Comparison of ENCODE assay signal across 9 cellular contexts in genomic region chr16:2884041-2884451, GRCh38. TPM values are rescaled to one million over a fixed set of nuclear protein-coding genes. Genes with fewer than 3 reads are reported as not detected.
DNase-seq lines count a peak whose midpoint lies in the region; ATAC-seq and TF ChIP-seq lines count a peak whose summit lies in the region.
"Had no signal": no experiment of that assay in that cellular context is flagged by ENCODE, and none has a peak within 500 bp of the region (broad histone marks: within the 10 kb centered on the region; RNA-seq: fewer than 3 reads in every experiment).

No MANE protein-coding gene starts in this region.

- POLR2A ChIA-PET in A673 (lab: Charles Lee; ENCODE audit: low non-redundant PET), result no interaction called here

- DNase-seq in A673 (ENCODE audit: low spot score), result no peak
- no peak for DNase-seq in brain microvascular endothelial cell
- no peak for DNase-seq in amygdala (lab: John Stamatoyannopoulos, UW)
- DNase-seq in LoVo (ENCODE audit: low spot score), result no peak
- no peak for DNase-seq in NCI-H345 treated with DMSO at 0.1 percent for 48 hours (lab: John Stamatoyannopoulos, UW; ENCODE audit: unreplicated experiment)
- DNase-seq: T-helper 9 cell had no signal

- H3K27ac ChIP-seq in A673 (ENCODE audit: low read depth, low read length, poor library complexity, severe bottlenecking) (peak overlapping the region; percentile 91), HUES6 (ENCODE audit: low read depth, low read length) (no peak overlapping the region), brain microvascular endothelial cell (peak overlapping the region; percentile 89), muscle layer of duodenum (ENCODE audit: low read length) (no peak overlapping the region)

- TF ChIP-seq CTCF in A673 (conservative IDR thresholded peaks at IDR 0.05; ENCODE audit: low read depth, low read length), result no peak
- TF ChIP-seq CTCF in brain microvascular endothelial cell (IDR thresholded peaks at IDR 0.05; ENCODE audit: low read depth, low read length, missing control alignments), result no peak

- BruUV-seq in A673 (replicated peaks; lab: Mats Ljungman, UMichigan), result TSS peak; percentile 29

- H3K9ac ChIP-seq in HUES6 (ENCODE audit: low read length), result no peak overlapping the region

- H3K36me3 ChIP-seq in A673 (ENCODE audit: insufficient read depth, low read length, poor library complexity, severe bottlenecking) (no peaks in the 10 kb centered on the region), HUES6 (ENCODE audit: control insufficient read depth, insufficient read depth, low read length) (no peaks in the 10 kb centered on the region), brain microvascular endothelial cell (replicated peaks) (no peaks in the 10 kb centered on the region), muscle layer of duodenum (ENCODE audit: control insufficient read depth in 1 of 2, insufficient read depth in 2 of 2, low read length in 2 of 2) (no peaks in the 10 kb centered on the region)

- H3K4me1 ChIP-seq in A673 (ENCODE audit: insufficient read depth, low read length, poor library complexity, severe bottlenecking), result peaks cover 6% of the 10 kb centered on the region
- H3K4me1 ChIP-seq in HUES6 (ENCODE audit: control insufficient read depth, insufficient read depth, low read length), result peaks cover 4% of the 10 kb centered on the region; the same call in 1 of the 2 replicates
- H3K4me1 ChIP-seq in muscle layer of duodenum (ENCODE audit: control insufficient read depth in 1 of 2, insufficient read depth in 2 of 2, low read length in 2 of 2), result peaks cover 4 to 5% of the 10 kb centered on the region in 2 donors

- H3K4me3 ChIP-seq in A673 (ENCODE audit: low read depth, low read length, poor library complexity, severe bottlenecking) (peak overlapping the region; percentile 77), HUES6 (ENCODE audit: low read depth, low read length) (peak overlapping the region; percentile 96), brain microvascular endothelial cell (ENCODE audit: low read depth, low read length) (peak overlapping the region; percentile 84), muscle layer of duodenum (ENCODE audit: low read depth in 1 of 2, low read length in 2 of 2) (peak overlapping the region; percentile 53 to 74)

- H3K9me3 ChIP-seq in A673 (ENCODE audit: low read depth, low read length, poor library complexity, severe bottlenecking) (no peaks in the 10 kb centered on the region), HUES6 (ENCODE audit: control insufficient read depth, insufficient read depth, low read depth, low read length) (no peaks in the 10 kb centered on the region), muscle layer of duodenum (ENCODE audit: control insufficient read depth in 1 of 2, low read length in 2 of 2) (no peaks in the 10 kb centered on the region)

- H3K27me3 ChIP-seq in A673 (replicated peaks; ENCODE audit: insufficient read depth, low read depth, low read length, poor library complexity) (no peaks in the 10 kb centered on the region), HUES6 (ENCODE audit: control insufficient read depth, insufficient read depth, low read length) (no peaks in the 10 kb centered on the region), brain microvascular endothelial cell (replicated peaks) (no peaks in the 10 kb centered on the region), muscle layer of duodenum (ENCODE audit: low read depth, low read length) (no peaks in the 10 kb centered on the region)

- CTCF ChIA-PET in A673 (lab: Charles Lee), result interaction anchor here (0.6 kb wide), 1 partner anchor 45 kb away, joined by 3 read pairs; no protein-coding TSS in a partner anchor

- intact Hi-C loops in A673 (cut with micrococcal nuclease; ENCODE audit: unreplicated experiment), result no loop called here

- no peak for ATAC-seq in HG02571 (IDR thresholded peaks at IDR 0.05; ENCODE audit: unreplicated experiment)

- in situ Hi-C loops in brain microvascular endothelial cell (cut with HindIII; ENCODE audit: low pct_ligation_motif_present, low sequenced_read_pairs), result no loop called here

RNA-seq across cellular contexts. Expression of gene FLYWCH2, which starts 1.0 kb away (rescaled TPM):
- 23.9 and 28.5 TPM in 2 replicates for total RNA-seq in A673 (2021)

RNA-seq across cellular contexts. Expression of gene PRSS22, which starts 26.1 kb away (rescaled TPM):
- total RNA-seq in A673 (2021), result not detected in 2 replicates

RNA-seq across cellular contexts. Expression of gene FLYWCH1, which starts 27.7 kb away (rescaled TPM):
- 46.8 and 47.0 TPM in 2 replicates for total RNA-seq in A673 (2021)

RNA-seq across cellular contexts. Expression of gene ZG16B, which starts 53.9 kb away (rescaled TPM):
- total RNA-seq in A673 (2021), result not detected in 2 replicates

Comparison
In these comparisons a context has a peak if more than half of its experiments do, and no peak if none do; other contexts are left out.
1. H3K27ac ChIP-seq: peak in A673 (single experiment) and brain microvascular endothelial cell (single experiment); none in HUES6 (single experiment) and muscle layer of duodenum (single experiment).
2. Peak in every context shown above with its lines, with median percentiles within 50 percentile points of each other: H3K4me3 ChIP-seq.